Comparison of ENCODE assay signal across 24 cellular contexts in genomic region chr2:129864719-129865118, GRCh38.
"Had no signal": no experiment of that assay in that cellular context is flagged by ENCODE, and none has a peak within 500 bp of the region (broad histone marks: within the 10 kb centered on the region; RNA-seq: fewer than 3 reads in every experiment).

No MANE protein-coding gene starts in this region.

- ATAC-seq: activated CD4-positive, alpha-beta T cell treated with anti-CD3 and anti-CD28 coated beads for 36 hours; activated T-helper 17 cell treated with anti-CD3 and anti-CD28 coated beads, Interleukin-2, amount 50 U/mL, for 72 hours; Panc1; Right ventricle myocardium inferior had no signal

- DNase-seq: activated CD4-positive, alpha-beta memory T cell treated with anti-CD3 and anti-CD28 coated beads, Interleukin-2, amount 10 ng/mL, durations not matched to agents 7 days and 5 days; activated CD4-positive, alpha-beta T cell treated with anti-CD3 and anti-CD28 coated beads for 36 hours; activated CD4-positive, alpha-beta T cell treated with anti-CD3 and anti-CD28 coated beads, Interleukin-2, amount 50 U/mL, for 1 hour; activated gamma-delta T cell treated with Interleukin-2 at 50 U/mL for 16 hours; activated naive CD4-positive, alpha-beta T cell treated with anti-CD3 and anti-CD28 coated beads, Interleukin-2, amount 10 ng/mL, durations not matched to agents 7 days and 5 days; activated naive CD8-positive, alpha-beta T cell treated with anti-CD3 and anti-CD28 coated beads for 36 hours; activated T-cell treated with anti-CD3 and anti-CD28 coated beads for 4 hours; activated T-cell treated with anti-CD3 and anti-CD28 coated beads, Interleukin-2, amount 50 U/mL, for 48 hours; brain microvascular endothelial cell; NCI-H1048; NCI-H146; NCI-H187 treated with DMSO at 0.1 percent for 48 hours; NCI-H2171; NCI-H226; NCI-H526 treated with DMSO at 0.1 percent for 48 hours; NK-92 treated with Interleukin-12 subunit alpha and Interleukin-12 subunit beta, amount 100 ng/mL, for 24 hours; OCI-M1; RPMI8226; SK-N-SH; T-helper 1 cell; WERI-Rb-1 had no signal
